22 cellular contexts compared by ENCODE assay signal in genomic region chr11:61121917-61122316, GRCh38. TPM values are rescaled to one million over a fixed set of nuclear protein-coding genes. Genes with fewer than 3 reads are reported as not detected.
DNase-seq lines count a peak whose midpoint lies in the region; ATAC-seq lines count a peak whose summit lies in the region.
"Had no signal": no experiment of that assay in that cellular context is flagged by ENCODE, and none has a peak within 500 bp of the region (broad histone marks: within the 10 kb centered on the region; RNA-seq: fewer than 3 reads in every experiment).

No MANE protein-coding gene starts in this region.

- POLR2A ChIA-PET in naive thymus-derived CD8-positive, alpha-beta T cell (lab: Charles Lee): interaction anchor here (0.6 to 6.2 kb wide), 4 partner anchors 8 to 131 kb away, joined by 3 to 33 read pairs (median 20); no protein-coding TSS in a partner anchor

- peaks cover 3% of the 10 kb centered on the region for H3K9me3 Mint-ChIP-seq in activated CD4-positive, alpha-beta T cell treated with anti-CD3 and anti-CD28 coated beads, Interleukin-2, amount 10 ng/mL, durations not matched to agents 24 days and 14 days
- H3K9me3 Mint-ChIP-seq in activated naive CD8-positive, alpha-beta T cell (ENCODE audit: low read depth): no peaks in the 10 kb centered on the region
- H3K9me3 Mint-ChIP-seq in naive thymus-derived CD8-positive, alpha-beta T cell: no peaks in the 10 kb centered on the region

- no peak overlapping the region for H3K4me3 Mint-ChIP-seq in activated CD4-positive, alpha-beta T cell treated with anti-CD3 and anti-CD28 coated beads, Interleukin-2, amount 10 ng/mL, durations not matched to agents 24 days and 14 days
- H3K4me3 Mint-ChIP-seq in activated naive CD8-positive, alpha-beta T cell: peak overlapping the region; percentile 40
- H3K4me3 Mint-ChIP-seq in naive thymus-derived CD8-positive, alpha-beta T cell: peak overlapping the region in 5 of 10 donors; percentile 0 to 88 (median 72)

- peak overlapping the region; percentile 82 for H3K27ac Mint-ChIP-seq in activated CD4-positive, alpha-beta T cell treated with anti-CD3 and anti-CD28 coated beads, Interleukin-2, amount 10 ng/mL, durations not matched to agents 24 days and 14 days
- peak overlapping the region; percentile 81 for H3K27ac Mint-ChIP-seq in activated naive CD8-positive, alpha-beta T cell
- peak overlapping the region; percentile 85 to 100 (median 100) for H3K27ac Mint-ChIP-seq in naive thymus-derived CD8-positive, alpha-beta T cell

- no peak for ATAC-seq in naive thymus-derived CD8-positive, alpha-beta T cell
- ATAC-seq in HG02840 (IDR thresholded peaks at IDR 0.05; ENCODE audit: low FRiP score, unreplicated experiment): no peak

- peaks cover 41% of the 10 kb centered on the region for H3K4me1 Mint-ChIP-seq in activated CD4-positive, alpha-beta T cell treated with anti-CD3 and anti-CD28 coated beads, Interleukin-2, amount 10 ng/mL, durations not matched to agents 24 days and 14 days
- H3K4me1 Mint-ChIP-seq in activated naive CD8-positive, alpha-beta T cell (ENCODE audit: low read depth): peaks cover 56% of the 10 kb centered on the region
- H3K4me1 Mint-ChIP-seq in naive thymus-derived CD8-positive, alpha-beta T cell: peaks cover 44 to 74% (median 58%) of the 10 kb centered on the region in 4 donors

- DNase-seq in activated CD4-positive, alpha-beta T cell treated with anti-CD3 and anti-CD28 coated beads, Interleukin-2, amount 10 ng/mL, durations not matched to agents 24 days and 14 days: no peak
- no peak for DNase-seq in activated CD4-positive, alpha-beta T cell treated with anti-CD3 and anti-CD28 coated beads, Interleukin-2, amount 50 U/mL, for 4 hours
- DNase-seq in NCI-H226 (peak; percentile 20), NCI-H146 treated with DMSO at 0.1 percent for 48 hours (lab: John Stamatoyannopoulos, UW; ENCODE audit: unreplicated experiment) (no peak), NCI-H2171 treated with DMSO at 0.1 percent for 48 hours (lab: John Stamatoyannopoulos, UW) (no peak)
- DNase-seq in naive thymus-derived CD8-positive, alpha-beta T cell: no peak
- DNase-seq: brain microvascular endothelial cell; cortex of kidney; mesenchymal stem cell; MM.1S; NCI-H1436 treated with DMSO at 0.1 percent for 48 hours; NCI-H524 treated with DMSO at 0.1 percent for 48 hours; stimulated activated CD4-positive, alpha-beta T cell treated with anti-CD3 and anti-CD28 coated beads, Interleukin-2, amount 100 ng/mL, for 48 hours; stimulated activated naive CD4-positive, alpha-beta T cell treated with Interleukin-2 at 50 U/mL for 16 hours had no signal

- H3K36me3 Mint-ChIP-seq in activated CD4-positive, alpha-beta T cell treated with anti-CD3 and anti-CD28 coated beads, Interleukin-2, amount 10 ng/mL, durations not matched to agents 24 days and 14 days (ENCODE audit: low read depth): peaks cover 86% of the 10 kb centered on the region
- peaks cover 13% of the 10 kb centered on the region for H3K36me3 Mint-ChIP-seq in activated naive CD8-positive, alpha-beta T cell
- H3K36me3 Mint-ChIP-seq in naive thymus-derived CD8-positive, alpha-beta T cell: peaks cover 2 to 78% (median 26%) of the 10 kb centered on the region in 3 donors

- no peaks in the 10 kb centered on the region for H3K27me3 Mint-ChIP-seq in activated CD4-positive, alpha-beta T cell treated with anti-CD3 and anti-CD28 coated beads, Interleukin-2, amount 10 ng/mL, durations not matched to agents 24 days and 14 days
- H3K27me3 Mint-ChIP-seq in activated naive CD8-positive, alpha-beta T cell: no peaks in the 10 kb centered on the region
- H3K27me3 Mint-ChIP-seq in naive thymus-derived CD8-positive, alpha-beta T cell: no peaks in the 10 kb centered on the region

- intact Hi-C loops in activated CD4-positive, alpha-beta T cell treated with anti-CD3 and anti-CD28 coated beads, Interleukin-2, amount 10 ng/mL, durations not matched to agents 24 days and 14 days (cut with micrococcal nuclease): no loop called here

RNA-seq across cellular contexts. Expression of gene CD5, which starts 19.6 kb away (rescaled TPM):
- total RNA-seq in activated CD4-positive, alpha-beta T cell treated with anti-CD3 and anti-CD28 coated beads, Interleukin-2, amount 10 ng/mL, durations not matched to agents 24 days and 14 days: 368 and 385 TPM in 2 replicates
- 100 to 1,000 TPM; 165 to 174 TPM for total RNA-seq in naive thymus-derived CD8-positive, alpha-beta T cell
- polyA plus RNA-seq in naive thymus-derived CD8-positive, alpha-beta T cell: 100 to 1,000 TPM; 136 to 227 (median 192) TPM
- total RNA-seq: A673, glomerular endothelial cell, myocyte, RPMI7951, smooth muscle cell had no signal
- polyA plus RNA-seq: BJ had no signal

RNA-seq across cellular contexts. Expression of gene VPS37C, which starts 39.3 kb away (rescaled TPM):
- total RNA-seq in activated CD4-positive, alpha-beta T cell treated with anti-CD3 and anti-CD28 coated beads, Interleukin-2, amount 10 ng/mL, durations not matched to agents 24 days and 14 days: 13.3 and 13.7 TPM in 2 replicates
- 1 to 10 TPM; 5.4 to 6.3 TPM for total RNA-seq in naive thymus-derived CD8-positive, alpha-beta T cell
- 1 to 10 TPM in 1 of 3 donors, under 1 TPM in 2; 0.62 to 1.3 (median 0.86) TPM for polyA plus RNA-seq in naive thymus-derived CD8-positive, alpha-beta T cell
